ENCODE assay signal across 15 cellular contexts in genomic region chr4:41640905-41641304, GRCh38.
A peak's percentile ranks its signal among the peaks of the same experiment; 100 is the strongest.
DNase-seq lines count a peak whose midpoint lies in the region; ATAC-seq and TF ChIP-seq lines count a peak whose summit lies in the region.
"Had no signal": no experiment of that assay in that cellular context is flagged by ENCODE, and none has a peak within 500 bp of the region (broad histone marks: within the 10 kb centered on the region; RNA-seq: fewer than 3 reads in every experiment).

No MANE protein-coding gene starts in this region.

- H2BK15ac ChIP-seq in IMR-90 (ENCODE audit: low read depth, low read length): no peak overlapping the region

- intact Hi-C loops in IMR-90 (cut with micrococcal nuclease): loop anchor here (10.0 kb wide), 1 partner anchor 716 kb away; no protein-coding TSS in a partner anchor

- no peak for TF ChIP-seq RAD21 in IMR-90 (IDR thresholded peaks at IDR 0.05; ENCODE audit: low read length)

- H3K9me3 Mint-ChIP-seq in nephron: no peaks in the 10 kb centered on the region
- H3K9me3 Mint-ChIP-seq: GM23338 had no signal

- H4K5ac ChIP-seq in IMR-90 (ENCODE audit: low read depth, low read length): no peak overlapping the region

- TF ChIP-seq POLR2A in IMR-90 (IDR thresholded peaks at IDR 0.05; ENCODE audit: low read depth, low read length): no peak
- no peak for TF ChIP-seq POLR2A in GM18505 (IDR thresholded peaks at IDR 0.05; ENCODE audit: borderline replicate concordance, extremely low read depth, insufficient read depth, insufficient read length)

- no peak overlapping the region for H2BK5ac ChIP-seq in IMR-90 (ENCODE audit: low read depth, low read length, poor library complexity, severe bottlenecking)

- H3K27ac Mint-ChIP-seq in nephron: peak overlapping the region in 2 of 3 experiments; percentile 39 to 54
- H3K27ac Mint-ChIP-seq: CD4-positive, CD25-positive, alpha-beta regulatory T cell; GM23338 had no signal

- H3K14ac ChIP-seq in IMR-90 (replicated peaks; ENCODE audit: low read depth, low read length): no peak overlapping the region

- no peaks in the 10 kb centered on the region for H3K4me1 ChIP-seq in IMR-90 (ENCODE audit: control insufficient read depth, insufficient read depth, low read length)

- no peak for DNase-seq in IMR-90
- DNase-seq in astrocyte of the hippocampus (ENCODE audit: low read depth, low spot score): peak; percentile 54
- DNase-seq in DMS153 treated with DMSO at 0.1 percent for 48 hours (lab: John Stamatoyannopoulos, UW; ENCODE audit: unreplicated experiment): no peak
- DNase-seq in effector CD8-positive, alpha-beta T cell (lab: John Stamatoyannopoulos, UW): no peak
- DNase-seq: 8988T; AML-193; CD4-positive, CD25-positive, alpha-beta regulatory T cell; DMS153; H7 had no signal

- peaks cover 18% of the 10 kb centered on the region for H3K27me3 ChIP-seq in IMR-90 (ENCODE audit: control insufficient read depth, insufficient read depth, low read length)
- H3K27me3 ChIP-seq: BLaER1 had no signal

- H3K56ac ChIP-seq in IMR-90 (ENCODE audit: extremely low read depth, insufficient read depth, low read length): no peak overlapping the region

- no peak overlapping the region for H3K4me3 ChIP-seq in IMR-90 (ENCODE audit: insufficient read depth, low read depth, low read length)
- H3K4me3 ChIP-seq: BLaER1, GM12878, GM23338 had no signal

- H3K4me2 ChIP-seq in IMR-90 (ENCODE audit: low read depth, low read length): no peak overlapping the region
- H3K4me2 ChIP-seq: BLaER1, GM23338 had no signal

- H3K9me1 ChIP-seq in IMR-90 (ENCODE audit: insufficient read depth, low read length): no peaks in the 10 kb centered on the region

- peaks cover 30% of the 10 kb centered on the region for H3K4me1 Mint-ChIP-seq in nephron
- H3K4me1 Mint-ChIP-seq: CD4-positive, CD25-positive, alpha-beta regulatory T cell had no signal

- TF ChIP-seq CTCF in C4-2B (conservative IDR thresholded peaks at IDR 0.05) (no peak), IMR-90 (conservative IDR thresholded peaks at IDR 0.05; ENCODE audit: low read depth, low read length) (no peak), nephron (IDR thresholded peaks at IDR 0.05; ENCODE audit: unreplicated experiment in 3 of 3) (no peak)

- BruUV-seq in IMR-90 (replicated peaks; lab: Mats Ljungman, UMichigan): no TSS peak

- POLR2A ChIA-PET in IMR-90 (lab: Charles Lee; ENCODE audit: unreplicated experiment): no interaction called here

- H2BK20ac ChIP-seq in IMR-90 (ENCODE audit: low read depth, low read length): no peak overlapping the region

- H3K23ac ChIP-seq in IMR-90 (ENCODE audit: low read depth, low read length): no peak overlapping the region

- H4K91ac ChIP-seq in IMR-90 (ENCODE audit: insufficient read depth, low read depth, low read length): no peak overlapping the region

- H4K8ac ChIP-seq in IMR-90 (ENCODE audit: low read depth in 2 of 2, low read length in 2 of 2): no peak overlapping the region

- CTCF ChIA-PET in IMR-90 (lab: Yijun Ruan, JAX): no interaction called here

- no peaks in the 10 kb centered on the region for H3K79me1 ChIP-seq in IMR-90 (ENCODE audit: low read depth in 1 of 2, low read length in 2 of 2)

- 73% methylated on average over 5 of the region's 6 CpGs; no CpG with 5 or more reads in 1 of the 2 experiments for WGBS in IMR-90 (ENCODE audit: extremely low coverage in 2 of 2, insufficient read length in 1 of 2), 2 experiments

- peak overlapping the region; percentile 35 for H2AFZ ChIP-seq in IMR-90 (replicated peaks; ENCODE audit: low read length, poor library complexity)
- H2AFZ ChIP-seq: GM23338 had no signal

- H3K36me3 ChIP-seq in IMR-90 (ENCODE audit: control insufficient read depth, insufficient read depth, low read length): no peaks in the 10 kb centered on the region
- H3K36me3 ChIP-seq: BLaER1 had no signal

- in situ Hi-C loops in IMR-90 (cut with MboI; ENCODE audit: low sequenced_read_pairs): no loop called here

- peak overlapping the region; percentile 13; the same call in 1 of the 2 replicates for H3K27ac ChIP-seq in C4-2B
- H3K27ac ChIP-seq in IMR-90 (ENCODE audit: insufficient read depth, low read length): no peak overlapping the region
- H3K27ac ChIP-seq: BLaER1 had no signal

- H2AK9ac ChIP-seq in IMR-90 (replicated peaks; ENCODE audit: low read depth, low read length, poor library complexity): no peak overlapping the region

- H3K9me3 ChIP-seq in IMR-90 (ENCODE audit: control insufficient read depth, insufficient read depth, low read length): no peaks in the 10 kb centered on the region

- peaks cover 17% of the 10 kb centered on the region for H3K36me3 Mint-ChIP-seq in nephron (ENCODE audit: low read depth)
- H3K36me3 Mint-ChIP-seq: CD4-positive, CD25-positive, alpha-beta regulatory T cell had no signal

- no peaks in the 10 kb centered on the region for H4K20me1 ChIP-seq in IMR-90 (ENCODE audit: insufficient read depth, low read length)
- H4K20me1 ChIP-seq: BLaER1 had no signal

- no peak overlapping the region for H2BK120ac ChIP-seq in IMR-90 (ENCODE audit: low read depth, low read length)

- no peak overlapping the region for H3K4me3 Mint-ChIP-seq in nephron
- H3K4me3 Mint-ChIP-seq: CD4-positive, CD25-positive, alpha-beta regulatory T cell; GM23338 had no signal

- dilution Hi-C loops in IMR-90 (cut with HindIII; ENCODE audit: low sequenced_read_pairs, unreplicated experiment): no loop called here

- no peak overlapping the region for H2AK5ac ChIP-seq in IMR-90 (ENCODE audit: low read depth, low read length)

- H3K18ac ChIP-seq in IMR-90 (ENCODE audit: low read depth, low read length): no peak overlapping the region

- no peak overlapping the region for H3K9ac ChIP-seq in IMR-90 (ENCODE audit: low read depth, low read length)
- H3K9ac ChIP-seq: BLaER1 had no signal

- ATAC-seq in IMR-90 (ENCODE audit: low read depth) (no peak), GM18505 (IDR thresholded peaks at IDR 0.05; ENCODE audit: unreplicated experiment) (no peak)
- ATAC-seq: GM12878, GM23338 had no signal

- no peak overlapping the region for H3K4ac ChIP-seq in IMR-90 (ENCODE audit: low read depth, low read length)

- peaks cover 23% of the 10 kb centered on the region for H3K27me3 Mint-ChIP-seq in nephron (ENCODE audit: low read depth)

TF ChIP-seq in IMR-90, 13 proteins besides CTCF, POLR2A, EP300 and RAD21:
- no peak for TF ChIP-seq ELK1 (IDR thresholded peaks at IDR 0.05; ENCODE audit: borderline replicate concordance, low read depth, low read length)
- TF ChIP-seq RFX5 (IDR thresholded peaks at IDR 0.05; ENCODE audit: low read depth, low read length): no peak
- no peak for TF ChIP-seq MAFK (IDR thresholded peaks at IDR 0.05; ENCODE audit: low read depth, low read length)
- no peak for TF ChIP-seq CEBPB (IDR thresholded peaks at IDR 0.05; ENCODE audit: low read depth, low read length)
- TF ChIP-seq MAZ (IDR thresholded peaks at IDR 0.05; ENCODE audit: borderline replicate concordance, low read depth, low read length): no peak
- no peak for TF ChIP-seq NFE2L2 (IDR thresholded peaks at IDR 0.05; ENCODE audit: low read depth, low read length)
- TF ChIP-seq BHLHE40 (IDR thresholded peaks at IDR 0.05; ENCODE audit: low read depth, low read length): no peak
- no peak for TF ChIP-seq SMC3 (IDR thresholded peaks at IDR 0.05; ENCODE audit: low read depth, low read length)
- TF ChIP-seq CHD1 (IDR thresholded peaks at IDR 0.05; ENCODE audit: low read depth, low read length): no peak
- TF ChIP-seq USF2 (IDR thresholded peaks at IDR 0.05; ENCODE audit: low read depth, low read length): no peak
- no peak for TF ChIP-seq MXI1 (IDR thresholded peaks at IDR 0.05; ENCODE audit: borderline replicate concordance, low read depth, low read length)
